ENCODE assay signal across 1 cellular context in the genomic region with DNA sequence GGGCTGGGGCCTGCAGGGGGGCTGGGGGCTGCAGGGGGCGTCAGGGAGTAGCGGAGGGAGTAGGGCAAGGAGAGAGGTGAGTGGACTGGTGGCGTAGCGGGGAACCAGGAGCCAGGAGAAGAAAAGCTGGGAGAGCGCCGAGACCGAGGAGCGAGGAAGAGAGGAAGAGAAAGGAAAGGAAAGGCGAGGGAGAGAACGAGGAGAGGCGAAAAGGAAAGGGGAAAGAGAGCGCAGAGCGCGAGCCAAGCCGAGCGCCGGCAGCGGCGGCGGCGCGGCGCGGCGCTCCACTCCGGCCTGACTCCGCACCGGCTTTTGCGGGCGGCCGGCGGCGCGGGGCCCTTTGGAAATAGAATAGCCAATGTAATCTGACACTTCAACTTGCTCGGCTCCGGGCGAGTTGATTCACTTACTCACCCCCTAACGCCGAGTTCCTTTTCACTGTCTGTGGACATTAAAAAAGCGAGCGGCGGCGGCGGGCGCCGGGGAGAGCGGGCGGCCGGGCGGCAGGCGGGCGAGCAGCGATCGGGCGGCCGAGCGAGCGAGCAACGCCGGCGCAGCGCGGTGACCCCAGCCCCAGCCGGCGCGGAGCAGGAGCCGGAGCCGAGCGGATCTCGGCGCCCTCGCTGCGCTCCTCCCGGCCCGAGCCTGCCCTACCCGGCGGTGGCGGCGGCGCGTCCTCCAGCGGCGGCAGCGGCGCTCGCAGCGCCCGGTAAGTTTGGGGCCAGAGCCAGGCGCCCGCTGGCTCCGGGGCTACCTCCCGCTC.
TF ChIP-seq lines count a peak whose summit lies in the region.

A gene with protein sequence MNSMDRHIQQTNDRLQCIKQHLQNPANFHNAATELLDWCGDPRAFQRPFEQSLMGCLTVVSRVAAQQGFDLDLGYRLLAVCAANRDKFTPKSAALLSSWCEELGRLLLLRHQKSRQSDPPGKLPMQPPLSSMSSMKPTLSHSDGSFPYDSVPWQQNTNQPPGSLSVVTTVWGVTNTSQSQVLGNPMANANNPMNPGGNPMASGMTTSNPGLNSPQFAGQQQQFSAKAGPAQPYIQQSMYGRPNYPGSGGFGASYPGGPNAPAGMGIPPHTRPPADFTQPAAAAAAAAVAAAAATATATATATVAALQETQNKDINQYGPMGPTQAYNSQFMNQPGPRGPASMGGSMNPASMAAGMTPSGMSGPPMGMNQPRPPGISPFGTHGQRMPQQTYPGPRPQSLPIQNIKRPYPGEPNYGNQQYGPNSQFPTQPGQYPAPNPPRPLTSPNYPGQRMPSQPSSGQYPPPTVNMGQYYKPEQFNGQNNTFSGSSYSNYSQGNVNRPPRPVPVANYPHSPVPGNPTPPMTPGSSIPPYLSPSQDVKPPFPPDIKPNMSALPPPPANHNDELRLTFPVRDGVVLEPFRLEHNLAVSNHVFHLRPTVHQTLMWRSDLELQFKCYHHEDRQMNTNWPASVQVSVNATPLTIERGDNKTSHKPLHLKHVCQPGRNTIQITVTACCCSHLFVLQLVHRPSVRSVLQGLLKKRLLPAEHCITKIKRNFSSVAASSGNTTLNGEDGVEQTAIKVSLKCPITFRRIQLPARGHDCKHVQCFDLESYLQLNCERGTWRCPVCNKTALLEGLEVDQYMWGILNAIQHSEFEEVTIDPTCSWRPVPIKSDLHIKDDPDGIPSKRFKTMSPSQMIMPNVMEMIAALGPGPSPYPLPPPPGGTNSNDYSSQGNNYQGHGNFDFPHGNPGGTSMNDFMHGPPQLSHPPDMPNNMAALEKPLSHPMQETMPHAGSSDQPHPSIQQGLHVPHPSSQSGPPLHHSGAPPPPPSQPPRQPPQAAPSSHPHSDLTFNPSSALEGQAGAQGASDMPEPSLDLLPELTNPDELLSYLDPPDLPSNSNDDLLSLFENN (plus strand): TSS at position 405 of the 763 bp plus-strand sequence. CDS start 132,667 bp downstream, outside the sequence.

TF ChIP-seq in HEK293, 187 proteins besides CTCF, POLR2A, EP300 and RAD21 (continued from another document and continues in another):
- TF ChIP-seq, protein P1, sequence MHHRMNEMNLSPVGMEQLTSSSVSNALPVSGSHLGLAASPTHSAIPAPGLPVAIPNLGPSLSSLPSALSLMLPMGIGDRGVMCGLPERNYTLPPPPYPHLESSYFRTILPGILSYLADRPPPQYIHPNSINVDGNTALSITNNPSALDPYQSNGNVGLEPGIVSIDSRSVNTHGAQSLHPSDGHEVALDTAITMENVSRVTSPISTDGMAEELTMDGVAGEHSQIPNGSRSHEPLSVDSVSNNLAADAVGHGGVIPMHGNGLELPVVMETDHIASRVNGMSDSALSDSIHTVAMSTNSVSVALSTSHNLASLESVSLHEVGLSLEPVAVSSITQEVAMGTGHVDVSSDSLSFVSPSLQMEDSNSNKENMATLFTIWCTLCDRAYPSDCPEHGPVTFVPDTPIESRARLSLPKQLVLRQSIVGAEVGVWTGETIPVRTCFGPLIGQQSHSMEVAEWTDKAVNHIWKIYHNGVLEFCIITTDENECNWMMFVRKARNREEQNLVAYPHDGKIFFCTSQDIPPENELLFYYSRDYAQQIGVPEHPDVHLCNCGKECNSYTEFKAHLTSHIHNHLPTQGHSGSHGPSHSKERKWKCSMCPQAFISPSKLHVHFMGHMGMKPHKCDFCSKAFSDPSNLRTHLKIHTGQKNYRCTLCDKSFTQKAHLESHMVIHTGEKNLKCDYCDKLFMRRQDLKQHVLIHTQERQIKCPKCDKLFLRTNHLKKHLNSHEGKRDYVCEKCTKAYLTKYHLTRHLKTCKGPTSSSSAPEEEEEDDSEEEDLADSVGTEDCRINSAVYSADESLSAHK (tag by site-specific recombination; IDR thresholded peaks at IDR 0.05), result no peak
- TF ChIP-seq ZXDB (tag by site-specific recombination; IDR thresholded peaks at IDR 0.05) (no peak), ZNF121 (tag by site-specific recombination; IDR thresholded peaks at IDR 0.05) (no peak), SCRT2 (tag by site-specific recombination; IDR thresholded peaks at IDR 0.05) (no peak), ZNF350 (tag by site-specific recombination; IDR thresholded peaks at IDR 0.05) (no peak), ZNF701 (tag by site-specific recombination; IDR thresholded peaks at IDR 0.05) (no peak), ZNF777 (tag by site-specific recombination; IDR thresholded peaks at IDR 0.05; ENCODE audit: borderline replicate concordance) (no peak), ZNF391 (tag by site-specific recombination; IDR thresholded peaks at IDR 0.05; ENCODE audit: borderline replicate concordance, low read depth) (no peak), ZNF24 (tag by site-specific recombination; IDR thresholded peaks at IDR 0.05) (no peak), SALL2 (tag by site-specific recombination; IDR thresholded peaks at IDR 0.05; ENCODE audit: borderline replicate concordance) (no peak), YY2 (tag by site-specific recombination; IDR thresholded peaks at IDR 0.05) (no peak), ZNF157 (tag by site-specific recombination; IDR thresholded peaks at IDR 0.05) (no peak), ZNF221 (tag by site-specific recombination; IDR thresholded peaks at IDR 0.05; ENCODE audit: borderline replicate concordance) (no peak), HOXA7 (CRISPR knock-in tag; IDR thresholded peaks at IDR 0.05; ENCODE audit: borderline replicate concordance) (no peak), ZNF10 (tag by site-specific recombination; IDR thresholded peaks at IDR 0.05) (no peak), ZNF792 (tag by site-specific recombination; IDR thresholded peaks at IDR 0.05) (no peak), FEZF1 (tag by site-specific recombination; IDR thresholded peaks at IDR 0.05) (peak; percentile 79), ZNF133 (tag by site-specific recombination; IDR thresholded peaks at IDR 0.05) (no peak), KLF7 (tag by site-specific recombination; IDR thresholded peaks at IDR 0.05; ENCODE audit: borderline replicate concordance) (no peak), REPIN1 (tag by site-specific recombination; IDR thresholded peaks at IDR 0.05; ENCODE audit: low read depth) (no peak), ZNF354C (tag by site-specific recombination; IDR thresholded peaks at IDR 0.05; ENCODE audit: borderline replicate concordance, low read depth) (no peak), ZNF837 (tag by site-specific recombination; IDR thresholded peaks at IDR 0.05) (no peak), KLF9 (tag by site-specific recombination; IDR thresholded peaks at IDR 0.05; ENCODE audit: low read depth) (no peak), ZBTB20 (tag by site-specific recombination; IDR thresholded peaks at IDR 0.05) (no peak; the same call in 1 of the 2 replicates), OVOL3 (tag by site-specific recombination; IDR thresholded peaks at IDR 0.05) (no peak), ZNF521 (tag by site-specific recombination; IDR thresholded peaks at IDR 0.05) (no peak), ZNF248 (tag by site-specific recombination; IDR thresholded peaks at IDR 0.05) (no peak), BCL11B (tag by site-specific recombination; IDR thresholded peaks at IDR 0.05; ENCODE audit: low read depth) (no peak), ZNF239 (tag by site-specific recombination; IDR thresholded peaks at IDR 0.05) (no peak)
- TF ChIP-seq, protein P2, sequence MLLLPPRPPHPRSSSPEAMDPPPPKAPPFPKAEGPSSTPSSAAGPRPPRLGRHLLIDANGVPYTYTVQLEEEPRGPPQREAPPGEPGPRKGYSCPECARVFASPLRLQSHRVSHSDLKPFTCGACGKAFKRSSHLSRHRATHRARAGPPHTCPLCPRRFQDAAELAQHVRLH (tag by site-specific recombination; IDR thresholded peaks at IDR 0.05), result no peak
- TF ChIP-seq, protein P3, sequence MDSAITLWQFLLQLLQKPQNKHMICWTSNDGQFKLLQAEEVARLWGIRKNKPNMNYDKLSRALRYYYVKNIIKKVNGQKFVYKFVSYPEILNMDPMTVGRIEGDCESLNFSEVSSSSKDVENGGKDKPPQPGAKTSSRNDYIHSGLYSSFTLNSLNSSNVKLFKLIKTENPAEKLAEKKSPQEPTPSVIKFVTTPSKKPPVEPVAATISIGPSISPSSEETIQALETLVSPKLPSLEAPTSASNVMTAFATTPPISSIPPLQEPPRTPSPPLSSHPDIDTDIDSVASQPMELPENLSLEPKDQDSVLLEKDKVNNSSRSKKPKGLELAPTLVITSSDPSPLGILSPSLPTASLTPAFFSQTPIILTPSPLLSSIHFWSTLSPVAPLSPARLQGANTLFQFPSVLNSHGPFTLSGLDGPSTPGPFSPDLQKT (IDR thresholded peaks at IDR 0.05; ENCODE audit: borderline replicate concordance, low read depth, low read length), result no peak
- TF ChIP-seq, protein P4, sequence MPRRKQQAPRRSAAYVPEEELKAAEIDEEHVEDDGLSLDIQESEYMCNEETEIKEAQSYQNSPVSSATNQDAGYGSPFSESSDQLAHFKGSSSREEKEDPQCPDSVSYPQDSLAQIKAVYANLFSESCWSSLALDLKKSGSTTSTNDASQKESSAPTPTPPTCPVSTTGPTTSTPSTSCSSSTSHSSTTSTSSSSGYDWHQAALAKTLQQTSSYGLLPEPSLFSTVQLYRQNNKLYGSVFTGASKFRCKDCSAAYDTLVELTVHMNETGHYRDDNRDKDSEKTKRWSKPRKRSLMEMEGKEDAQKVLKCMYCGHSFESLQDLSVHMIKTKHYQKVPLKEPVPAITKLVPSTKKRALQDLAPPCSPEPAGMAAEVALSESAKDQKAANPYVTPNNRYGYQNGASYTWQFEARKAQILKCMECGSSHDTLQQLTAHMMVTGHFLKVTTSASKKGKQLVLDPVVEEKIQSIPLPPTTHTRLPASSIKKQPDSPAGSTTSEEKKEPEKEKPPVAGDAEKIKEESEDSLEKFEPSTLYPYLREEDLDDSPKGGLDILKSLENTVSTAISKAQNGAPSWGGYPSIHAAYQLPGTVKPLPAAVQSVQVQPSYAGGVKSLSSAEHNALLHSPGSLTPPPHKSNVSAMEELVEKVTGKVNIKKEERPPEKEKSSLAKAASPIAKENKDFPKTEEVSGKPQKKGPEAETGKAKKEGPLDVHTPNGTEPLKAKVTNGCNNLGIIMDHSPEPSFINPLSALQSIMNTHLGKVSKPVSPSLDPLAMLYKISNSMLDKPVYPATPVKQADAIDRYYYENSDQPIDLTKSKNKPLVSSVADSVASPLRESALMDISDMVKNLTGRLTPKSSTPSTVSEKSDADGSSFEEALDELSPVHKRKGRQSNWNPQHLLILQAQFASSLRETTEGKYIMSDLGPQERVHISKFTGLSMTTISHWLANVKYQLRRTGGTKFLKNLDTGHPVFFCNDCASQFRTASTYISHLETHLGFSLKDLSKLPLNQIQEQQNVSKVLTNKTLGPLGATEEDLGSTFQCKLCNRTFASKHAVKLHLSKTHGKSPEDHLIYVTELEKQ (tag by site-specific recombination; IDR thresholded peaks at IDR 0.05; ENCODE audit: borderline replicate concordance), result no peak
- TF ChIP-seq, protein P5, sequence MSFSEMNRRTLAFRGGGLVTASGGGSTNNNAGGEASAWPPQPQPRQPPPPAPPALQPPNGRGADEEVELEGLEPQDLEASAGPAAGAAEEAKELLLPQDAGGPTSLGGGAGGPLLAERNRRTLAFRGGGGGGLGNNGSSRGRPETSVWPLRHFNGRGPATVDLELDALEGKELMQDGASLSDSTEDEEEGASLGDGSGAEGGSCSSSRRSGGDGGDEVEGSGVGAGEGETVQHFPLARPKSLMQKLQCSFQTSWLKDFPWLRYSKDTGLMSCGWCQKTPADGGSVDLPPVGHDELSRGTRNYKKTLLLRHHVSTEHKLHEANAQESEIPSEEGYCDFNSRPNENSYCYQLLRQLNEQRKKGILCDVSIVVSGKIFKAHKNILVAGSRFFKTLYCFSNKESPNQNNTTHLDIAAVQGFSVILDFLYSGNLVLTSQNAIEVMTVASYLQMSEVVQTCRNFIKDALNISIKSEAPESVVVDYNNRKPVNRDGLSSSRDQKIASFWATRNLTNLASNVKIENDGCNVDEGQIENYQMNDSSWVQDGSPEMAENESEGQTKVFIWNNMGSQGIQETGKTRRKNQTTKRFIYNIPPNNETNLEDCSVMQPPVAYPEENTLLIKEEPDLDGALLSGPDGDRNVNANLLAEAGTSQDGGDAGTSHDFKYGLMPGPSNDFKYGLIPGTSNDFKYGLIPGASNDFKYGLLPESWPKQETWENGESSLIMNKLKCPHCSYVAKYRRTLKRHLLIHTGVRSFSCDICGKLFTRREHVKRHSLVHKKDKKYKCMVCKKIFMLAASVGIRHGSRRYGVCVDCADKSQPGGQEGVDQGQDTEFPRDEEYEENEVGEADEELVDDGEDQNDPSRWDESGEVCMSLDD (tag by site-specific recombination; IDR thresholded peaks at IDR 0.05), result no peak
- TF ChIP-seq, protein P6, sequence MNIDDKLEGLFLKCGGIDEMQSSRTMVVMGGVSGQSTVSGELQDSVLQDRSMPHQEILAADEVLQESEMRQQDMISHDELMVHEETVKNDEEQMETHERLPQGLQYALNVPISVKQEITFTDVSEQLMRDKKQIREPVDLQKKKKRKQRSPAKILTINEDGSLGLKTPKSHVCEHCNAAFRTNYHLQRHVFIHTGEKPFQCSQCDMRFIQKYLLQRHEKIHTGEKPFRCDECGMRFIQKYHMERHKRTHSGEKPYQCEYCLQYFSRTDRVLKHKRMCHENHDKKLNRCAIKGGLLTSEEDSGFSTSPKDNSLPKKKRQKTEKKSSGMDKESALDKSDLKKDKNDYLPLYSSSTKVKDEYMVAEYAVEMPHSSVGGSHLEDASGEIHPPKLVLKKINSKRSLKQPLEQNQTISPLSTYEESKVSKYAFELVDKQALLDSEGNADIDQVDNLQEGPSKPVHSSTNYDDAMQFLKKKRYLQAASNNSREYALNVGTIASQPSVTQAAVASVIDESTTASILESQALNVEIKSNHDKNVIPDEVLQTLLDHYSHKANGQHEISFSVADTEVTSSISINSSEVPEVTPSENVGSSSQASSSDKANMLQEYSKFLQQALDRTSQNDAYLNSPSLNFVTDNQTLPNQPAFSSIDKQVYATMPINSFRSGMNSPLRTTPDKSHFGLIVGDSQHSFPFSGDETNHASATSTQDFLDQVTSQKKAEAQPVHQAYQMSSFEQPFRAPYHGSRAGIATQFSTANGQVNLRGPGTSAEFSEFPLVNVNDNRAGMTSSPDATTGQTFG (tag by site-specific recombination; IDR thresholded peaks at IDR 0.05; ENCODE audit: borderline replicate concordance), result no peak
- TF ChIP-seq, protein P7, sequence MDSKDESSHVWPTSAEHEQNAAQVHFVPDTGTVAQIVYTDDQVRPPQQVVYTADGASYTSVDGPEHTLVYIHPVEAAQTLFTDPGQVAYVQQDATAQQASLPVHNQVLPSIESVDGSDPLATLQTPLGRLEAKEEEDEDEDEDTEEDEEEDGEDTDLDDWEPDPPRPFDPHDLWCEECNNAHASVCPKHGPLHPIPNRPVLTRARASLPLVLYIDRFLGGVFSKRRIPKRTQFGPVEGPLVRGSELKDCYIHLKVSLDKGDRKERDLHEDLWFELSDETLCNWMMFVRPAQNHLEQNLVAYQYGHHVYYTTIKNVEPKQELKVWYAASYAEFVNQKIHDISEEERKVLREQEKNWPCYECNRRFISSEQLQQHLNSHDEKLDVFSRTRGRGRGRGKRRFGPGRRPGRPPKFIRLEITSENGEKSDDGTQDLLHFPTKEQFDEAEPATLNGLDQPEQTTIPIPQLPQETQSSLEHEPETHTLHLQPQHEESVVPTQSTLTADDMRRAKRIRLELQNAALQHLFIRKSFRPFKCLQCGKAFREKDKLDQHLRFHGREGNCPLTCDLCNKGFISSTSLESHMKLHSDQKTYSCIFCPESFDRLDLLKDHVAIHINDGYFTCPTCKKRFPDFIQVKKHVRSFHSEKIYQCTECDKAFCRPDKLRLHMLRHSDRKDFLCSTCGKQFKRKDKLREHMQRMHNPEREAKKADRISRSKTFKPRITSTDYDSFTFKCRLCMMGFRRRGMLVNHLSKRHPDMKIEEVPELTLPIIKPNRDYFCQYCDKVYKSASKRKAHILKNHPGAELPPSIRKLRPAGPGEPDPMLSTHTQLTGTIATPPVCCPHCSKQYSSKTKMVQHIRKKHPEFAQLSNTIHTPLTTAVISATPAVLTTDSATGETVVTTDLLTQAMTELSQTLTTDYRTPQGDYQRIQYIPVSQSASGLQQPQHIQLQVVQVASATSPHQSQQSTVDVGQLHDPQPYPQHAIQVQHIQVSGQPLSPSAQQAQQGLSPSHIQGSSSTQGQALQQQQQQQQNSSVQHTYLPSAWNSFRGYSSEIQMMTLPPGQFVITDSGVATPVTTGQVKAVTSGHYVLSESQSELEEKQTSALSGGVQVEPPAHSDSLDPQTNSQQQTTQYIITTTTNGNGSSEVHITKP (tag by site-specific recombination; IDR thresholded peaks at IDR 0.05), result peak; percentile 65
